Comparison of ENCODE assay signal across 27 cellular contexts in the genomic region with DNA sequence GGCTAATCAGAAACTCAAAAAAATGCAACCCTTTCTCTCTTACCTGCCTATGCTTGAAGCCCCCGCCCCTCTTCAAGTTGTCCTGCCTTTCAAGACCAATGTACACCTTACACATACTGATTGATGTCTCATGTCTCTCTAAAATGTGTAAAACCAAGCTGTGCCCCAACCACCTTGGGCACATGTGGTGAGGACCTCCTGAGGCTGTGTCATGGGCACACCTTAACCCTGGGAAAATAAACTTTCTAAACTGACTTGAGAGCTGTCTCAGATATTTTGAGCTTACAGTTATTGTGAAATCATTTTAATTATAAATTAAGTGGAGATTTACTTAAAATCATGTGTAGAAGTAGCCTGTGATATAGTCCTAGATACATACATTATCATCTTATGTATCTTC. TPM values are rescaled to one million over a fixed set of nuclear protein-coding genes. Genes with fewer than 3 reads are reported as not detected.
"Had no signal": no experiment of that assay in that cellular context is flagged by ENCODE, and none has a peak within 500 bp of the region (broad histone marks: within the 10 kb centered on the region; RNA-seq: fewer than 3 reads in every experiment).

No MANE protein-coding gene starts in this region.

- H3K4me1 ChIP-seq: psoas muscle, spleen, suprapubic skin, thyroid gland, uterus had no signal

- H2AFZ ChIP-seq: hepatocyte had no signal

- H3K27ac ChIP-seq: dorsolateral prefrontal cortex, hepatocyte, neutrophil, psoas muscle, spleen, suprapubic skin, thyroid gland, upper lobe of left lung, uterus had no signal

- H3K4me2 ChIP-seq: hepatocyte had no signal

- DNase-seq: cortex of kidney; dorsolateral prefrontal cortex; effector CD8-positive, alpha-beta T cell; foreskin melanocyte; head of caudate nucleus; left colon; mammary epithelial cell; mucosa of descending colon; naive thymus-derived CD8-positive, alpha-beta T cell; psoas muscle; retina; spleen; stimulated activated CD4-positive, alpha-beta T cell treated with anti-CD3 and anti-CD28 coated beads, Interleukin-15, amount 100 ng/mL, for 24 hours; stimulated activated CD4-positive, alpha-beta T cell treated with anti-CD3 and anti-CD28 coated beads, Interleukin-1b, Interleukin-23, amount 100 ng/mL, for 48 hours; stimulated activated CD4-positive, alpha-beta T cell treated with anti-CD3 and anti-CD28 coated beads, Interleukin-4, amount 100 ng/mL, for 4 hours; stimulated activated naive CD8-positive, alpha-beta T cell treated with anti-CD3 and anti-CD28 coated beads, Interleukin-15, Interleukin-2, amounts not matched to agents 100 U/mL and 50 U/mL, for 24 hours; thyroid gland; upper lobe of left lung; uterus had no signal

- ATAC-seq: left colon; mucosa of descending colon; naive thymus-derived CD8-positive, alpha-beta T cell; psoas muscle; sciatic nerve; stimulated activated naive CD8-positive, alpha-beta T cell treated with anti-CD3 and anti-CD28 coated beads, Interleukin-15, Interleukin-2, amounts not matched to agents 100 U/mL and 50 U/mL, for 24 hours had no signal

- H3K9me3 Mint-ChIP-seq: naive thymus-derived CD8-positive, alpha-beta T cell had no signal

- H3K27me3 Mint-ChIP-seq: naive thymus-derived CD8-positive, alpha-beta T cell had no signal

- H3K27me3 ChIP-seq: dorsolateral prefrontal cortex, hepatocyte, neutrophil, spleen, suprapubic skin, thyroid gland, upper lobe of left lung, uterus had no signal

- H3K36me3 ChIP-seq: uterus had no signal

- H3K79me2 ChIP-seq: hepatocyte had no signal

- H3K4me3 ChIP-seq: dorsolateral prefrontal cortex, hepatocyte, mucosa of descending colon, psoas muscle, spleen, suprapubic skin, thyroid gland, upper lobe of left lung, uterus had no signal

- H3K4me3 Mint-ChIP-seq: naive thymus-derived CD8-positive, alpha-beta T cell had no signal

- H3K9me3 ChIP-seq: mucosa of descending colon, neutrophil, psoas muscle, spleen, suprapubic skin, thyroid gland, upper lobe of left lung, uterus had no signal

RNA-seq across cellular contexts. Expression of a gene that starts 49.0 kb away (rescaled TPM):
- total RNA-seq: kidney epithelial cell, left colon, liver, mammary epithelial cell, mucosa of descending colon, osteoblast, spleen, suprapubic skin, thyroid gland, upper lobe of left lung had no signal
- polyA plus RNA-seq: esophagus; hepatocyte; liver; mammary epithelial cell; naive thymus-derived CD8-positive, alpha-beta T cell had no signal
